In the genomic region with DNA sequence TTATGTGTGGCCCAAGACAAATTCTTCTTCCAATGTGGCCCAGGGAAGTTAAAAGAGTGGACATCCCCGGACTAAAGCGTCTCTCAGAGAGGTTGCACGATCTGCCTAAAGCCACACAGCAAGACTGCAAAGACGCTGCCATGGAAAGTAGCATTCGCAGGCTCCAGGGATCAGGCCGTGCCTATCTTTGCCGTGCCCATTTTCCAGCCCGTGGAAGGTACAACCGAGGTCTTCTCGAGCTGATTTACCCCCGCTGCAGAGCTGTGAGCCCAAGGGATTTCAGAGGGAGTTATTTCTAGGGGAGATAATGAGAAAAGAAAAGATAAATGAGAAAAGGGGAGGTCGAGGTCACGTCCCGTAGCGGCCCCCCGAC, we compare ENCODE assay signal across 9 cellular contexts. TPM values are rescaled to one million over a fixed set of nuclear protein-coding genes. Genes with fewer than 3 reads are reported as not detected.
DNase-seq lines count a peak whose midpoint lies in the region; ATAC-seq and TF ChIP-seq lines count a peak whose summit lies in the region.
"Had no signal": no experiment of that assay in that cellular context is flagged by ENCODE, and none has a peak within 500 bp of the region (broad histone marks: within the 10 kb centered on the region; RNA-seq: fewer than 3 reads in every experiment).

No MANE protein-coding gene starts in this region.

- H3K79me2 ChIP-seq in mesendoderm (ENCODE audit: control insufficient read depth, insufficient read depth, low read length), result no peaks in the 10 kb centered on the region

- DNase-seq in cardiac muscle cell (ENCODE audit: low read depth in 1 of 2, low spot score in 1 of 2) (no peak), cardiac septum (ENCODE audit: low spot score) (no peak), mesendoderm (no peak), upper lobe of right lung (no peak), H4 (ENCODE audit: low spot score) (no peak), AG20443 (ENCODE audit: low spot score) (no peak)

- H3K79me1 ChIP-seq in mesendoderm (ENCODE audit: low read length), result no peaks in the 10 kb centered on the region

- no peak overlapping the region for H4K8ac ChIP-seq in mesendoderm (ENCODE audit: low read depth, low read length)

- peak overlapping the region; percentile 65 for H3K4me3 ChIP-seq in cardiac muscle cell
- H3K4me3 ChIP-seq in mesendoderm (ENCODE audit: low read length), result no peak overlapping the region
- peak overlapping the region; percentile 50 for H3K4me3 ChIP-seq in upper lobe of right lung

- intact Hi-C loops in cardiac septum (cut with DNase I) (loop anchor here (1.0 to 5.0 kb wide), 3 partner anchors 16 to 77 kb away; no protein-coding TSS in a partner anchor), upper lobe of right lung (cut with DNase I) (no loop called here)

- no peak overlapping the region for H2BK120ac ChIP-seq in mesendoderm (ENCODE audit: low read depth, low read length)

- peaks cover 6% of the 10 kb centered on the region for H3K27me3 Mint-ChIP-seq in brain

- no CpG with 5 or more reads among the region's 16 CpGs for WGBS in mesendoderm (ENCODE audit: extremely low coverage, insufficient coverage, low lambda C conversion rate)

- H3K4me1 ChIP-seq in cardiac muscle cell (ENCODE audit: low read depth) (peaks cover 21% of the 10 kb centered on the region), mesendoderm (ENCODE audit: control insufficient read depth, low read depth, low read length) (peaks cover 2% of the 10 kb centered on the region), upper lobe of right lung (peaks cover 13% of the 10 kb centered on the region)

- peak overlapping the region; percentile 76 to 97 (median 93) for H3K27ac Mint-ChIP-seq in brain

- no peak overlapping the region for H3K4ac ChIP-seq in mesendoderm (ENCODE audit: low read depth, low read length)

- ATAC-seq in upper lobe of right lung (no peak), GM18519 (IDR thresholded peaks at IDR 0.05; ENCODE audit: low FRiP score, unreplicated experiment) (no peak)

- H3K27me3 ChIP-seq in cardiac muscle cell (no peaks in the 10 kb centered on the region), mesendoderm (ENCODE audit: insufficient read depth, low read length, poor library complexity) (no peaks in the 10 kb centered on the region), upper lobe of right lung (no peaks in the 10 kb centered on the region)

- H3K4me3 Mint-ChIP-seq in brain, result peak overlapping the region; percentile 90 to 94 (median 92)

- H3K27ac ChIP-seq in cardiac muscle cell (no peak overlapping the region), mesendoderm (ENCODE audit: low read depth, low read length) (no peak overlapping the region), upper lobe of right lung (no peak overlapping the region)

- H3K9ac ChIP-seq in mesendoderm (ENCODE audit: low read length), result peak overlapping the region; percentile 43

- H2BK5ac ChIP-seq in mesendoderm (ENCODE audit: low read length), result no peak overlapping the region

- H3K36me3 Mint-ChIP-seq in brain, result peaks cover 1% of the 10 kb centered on the region

- no peak overlapping the region for H2AK5ac ChIP-seq in mesendoderm (ENCODE audit: low read length)

- no peaks in the 10 kb centered on the region for H3K9me3 ChIP-seq in cardiac muscle cell (ENCODE audit: low read depth)
- H3K9me3 ChIP-seq in upper lobe of right lung, result no peaks in the 10 kb centered on the region

- H3K9me3 Mint-ChIP-seq in brain, result peaks cover 0 to 10% (median 0%) of the 10 kb centered on the region in 5 experiments

- H3K4me1 Mint-ChIP-seq in brain, result peaks cover 63% of the 10 kb centered on the region

- peak overlapping the region; percentile 53 for H3K4me2 ChIP-seq in mesendoderm (ENCODE audit: low read length)

- H3K36me3 ChIP-seq in cardiac muscle cell, result no peaks in the 10 kb centered on the region
- no peaks in the 10 kb centered on the region for H3K36me3 ChIP-seq in mesendoderm (ENCODE audit: control insufficient read depth, insufficient read depth, low read length)
- H3K36me3 ChIP-seq in upper lobe of right lung, result no peaks in the 10 kb centered on the region

- H3K56ac ChIP-seq in mesendoderm (ENCODE audit: low read length), result peak overlapping the region; percentile 85

- H3K23ac ChIP-seq in mesendoderm (ENCODE audit: low read length), result no peak overlapping the region

- H3K18ac ChIP-seq in mesendoderm (ENCODE audit: low read length), result no peak overlapping the region

- no peak for TF ChIP-seq CTCF in cardiac muscle cell (IDR thresholded peaks at IDR 0.05; ENCODE audit: low read depth, low read length)
- TF ChIP-seq CTCF in brain (conservative IDR thresholded peaks at IDR 0.05), result no peak
- no peak for TF ChIP-seq CTCF in upper lobe of right lung (IDR thresholded peaks at IDR 0.05)

- H4K5ac ChIP-seq in mesendoderm (ENCODE audit: low read length), result no peak overlapping the region

- H2BK15ac ChIP-seq in mesendoderm (replicated peaks; ENCODE audit: low read depth), result no peak overlapping the region

RNA-seq across cellular contexts. Expression of gene NYAP1, which starts 1.0 kb away (rescaled TPM):
- total RNA-seq in cardiac muscle cell, result 9.0 and 13.0 TPM in 2 replicates
- polyA plus RNA-seq in cardiac muscle cell, result 0.06 and 0.22 TPM in 2 replicates
- total RNA-seq in cardiac septum, result 0.22 TPM
- 20.8 TPM for polyA plus RNA-seq in brain (ENCODE audit: insufficient read depth, low read depth, low replicate concordance)
- 1.2 TPM for polyA plus RNA-seq in mesendoderm (2013, experiment 1 of 2)
- 1.3 TPM for polyA plus RNA-seq in mesendoderm (2013, experiment 2 of 2)
- total RNA-seq in upper lobe of right lung, result 0.55 TPM
- total RNA-seq in H4 (2014; rRNA removed; shearing (Covaris generic)), result not detected in 2 replicates

RNA-seq across cellular contexts. Expression of gene TSC22D4, which starts 3.7 kb away (rescaled TPM):
- total RNA-seq in cardiac muscle cell (103 and 133 TPM in 2 replicates), cardiac septum (35.0 TPM), upper lobe of right lung (51.8 TPM)
- polyA plus RNA-seq in cardiac muscle cell (91.9 and 138 TPM in 2 replicates), brain (ENCODE audit: insufficient read depth, low read depth, low replicate concordance) (383 TPM)
- polyA plus RNA-seq in mesendoderm (2013, experiment 1 of 2), result 15.8 TPM
- polyA plus RNA-seq in mesendoderm (2013, experiment 2 of 2), result 16.1 TPM
- total RNA-seq in H4 (2014; rRNA removed; shearing (Covaris generic)), result 19.4 and 28.2 TPM in 2 replicates

RNA-seq across cellular contexts. Expression of gene SPACDR, which starts 18.7 kb away (rescaled TPM):
- total RNA-seq in cardiac muscle cell, result 0.28 and 1.6 TPM in 2 replicates
- 0.79 and 1.2 TPM in 2 replicates for polyA plus RNA-seq in cardiac muscle cell
- 1.1 TPM for total RNA-seq in cardiac septum
- polyA plus RNA-seq in brain (ENCODE audit: insufficient read depth, low read depth, low replicate concordance), result 1.6 TPM
- 0.10 TPM for polyA plus RNA-seq in mesendoderm (2013, experiment 1 of 2)
- polyA plus RNA-seq in mesendoderm (2013, experiment 2 of 2), result 0.08 TPM
- total RNA-seq in upper lobe of right lung, result 1.8 TPM
- 0.84 and 1.0 TPM in 2 replicates for total RNA-seq in H4 (2014; rRNA removed; shearing (Covaris generic))
- total RNA-seq: Daoy had no signal

RNA-seq across cellular contexts. Expression of gene PPP1R35, which starts 46.4 kb away (rescaled TPM):
- 51.5 and 81.5 TPM in 2 replicates for total RNA-seq in cardiac muscle cell
- polyA plus RNA-seq in cardiac muscle cell, result 78.7 and 108 TPM in 2 replicates
- total RNA-seq in cardiac septum, result 15.7 TPM
- 34.4 TPM for polyA plus RNA-seq in brain (ENCODE audit: insufficient read depth, low read depth, low replicate concordance)
- 58.9 TPM for polyA plus RNA-seq in mesendoderm (2013, experiment 1 of 2)
- polyA plus RNA-seq in mesendoderm (2013, experiment 2 of 2), result 59.9 TPM
- total RNA-seq in upper lobe of right lung, result 24.7 TPM
- 22.6 and 31.5 TPM in 2 replicates for total RNA-seq in H4 (2014; rRNA removed; shearing (Covaris generic))

RNA-seq across cellular contexts. Expression of gene MEPCE, which starts 53.1 kb away (rescaled TPM):
- 28.5 and 41.7 TPM in 2 replicates for total RNA-seq in cardiac muscle cell
- 21.5 and 27.0 TPM in 2 replicates for polyA plus RNA-seq in cardiac muscle cell
- total RNA-seq in cardiac septum, result 19.7 TPM
- 57.4 TPM for polyA plus RNA-seq in brain (ENCODE audit: insufficient read depth, low read depth, low replicate concordance)
- polyA plus RNA-seq in mesendoderm (2013, experiment 1 of 2), result 33.8 TPM
- 34.3 TPM for polyA plus RNA-seq in mesendoderm (2013, experiment 2 of 2)
- total RNA-seq in upper lobe of right lung, result 36.3 TPM
- 25.8 and 28.5 TPM in 2 replicates for total RNA-seq in H4 (2014; rRNA removed; shearing (Covaris generic))
